In genomic region chr4:56434599-56435000, GRCh38 we compare ENCODE assay signal across 8 cellular contexts. TPM values are rescaled to one million over a fixed set of nuclear protein-coding genes. Genes with fewer than 3 reads are reported as not detected.
DNase-seq lines count a peak whose midpoint lies in the region; ATAC-seq and TF ChIP-seq lines count a peak whose summit lies in the region.

No MANE protein-coding gene starts in this region.

- intact Hi-C loops in Right ventricle myocardium superior (cut with DNase I) = no loop called here
- intact Hi-C loops in left ventricle myocardium superior (cut with micrococcal nuclease) = no loop called here

- peak overlapping the region; percentile 58 for H3K4ac ChIP-seq in mesendoderm (ENCODE audit: low read depth, low read length)

- TF ChIP-seq CTCF in cardiac fibroblast (IDR thresholded peaks at IDR 0.05; ENCODE audit: low read depth, low read length) (no peak), GM10266 (IDR thresholded peaks at IDR 0.05; ENCODE audit: control insufficient read depth, insufficient read depth, low read depth, missing control alignments) (no peak)

- peak; percentile 18 for ATAC-seq in Right ventricle myocardium superior (ENCODE audit: poor library complexity)
- no peak for ATAC-seq in left ventricle myocardium superior
- ATAC-seq in GM18907 (IDR thresholded peaks at IDR 0.05; ENCODE audit: unreplicated experiment) = no peak

- H3K4me1 ChIP-seq in mesendoderm (ENCODE audit: control insufficient read depth, low read depth, low read length) = peaks cover 2% of the 10 kb centered on the region

- H3K56ac ChIP-seq in mesendoderm (ENCODE audit: low read length) = peak overlapping the region; percentile 93

- DNase-seq in Right ventricle myocardium superior = no peak
- DNase-seq in left ventricle myocardium superior = no peak
- DNase-seq in NCI-H526 treated with DMSO at 0.1 percent for 48 hours (lab: John Stamatoyannopoulos, UW) = peak; percentile 70
- peak; percentile 65 to 76 for DNase-seq in cardiac fibroblast (ENCODE audit: low read depth in 2 of 2)
- peak; percentile 82 for DNase-seq in mesendoderm
- DNase-seq in GM10266 (ENCODE audit: extremely low spot score) = no peak
- DNase-seq in HK-2 (ENCODE audit: unreplicated experiment) = no peak

- no peaks in the 10 kb centered on the region for H3K79me1 ChIP-seq in mesendoderm (ENCODE audit: low read length)

- H2BK15ac ChIP-seq in mesendoderm (replicated peaks; ENCODE audit: low read depth) = no peak overlapping the region

- peak overlapping the region; percentile 53 for H3K18ac ChIP-seq in mesendoderm (ENCODE audit: low read length)

- peak overlapping the region; percentile 65 to 85 for H3K4me3 ChIP-seq in cardiac fibroblast (replicated peaks in 1 of 2; ENCODE audit: low read depth in 2 of 2, low read length in 2 of 2)
- H3K4me3 ChIP-seq in mesendoderm (ENCODE audit: low read length) = peak overlapping the region; percentile 77

- H2BK120ac ChIP-seq in mesendoderm (ENCODE audit: low read depth, low read length) = no peak overlapping the region

- H4K5ac ChIP-seq in mesendoderm (ENCODE audit: low read length) = no peak overlapping the region

- H2BK5ac ChIP-seq in mesendoderm (ENCODE audit: low read length) = no peak overlapping the region

- no peak overlapping the region for H3K23ac ChIP-seq in mesendoderm (ENCODE audit: low read length)

- no peak overlapping the region for H2AK5ac ChIP-seq in mesendoderm (ENCODE audit: low read length)

- whole genome bisulfite sequencing in mesendoderm (ENCODE audit: extremely low coverage, insufficient coverage, low lambda C conversion rate) = no CpG with 5 or more reads among the region's 9 CpGs

- H4K8ac ChIP-seq in mesendoderm (ENCODE audit: low read depth, low read length) = no peak overlapping the region

- peaks cover 78% of the 10 kb centered on the region for H3K79me2 ChIP-seq in mesendoderm (ENCODE audit: control insufficient read depth, insufficient read depth, low read length)

- H3K27me3 ChIP-seq in mesendoderm (ENCODE audit: insufficient read depth, low read length, poor library complexity) = no peaks in the 10 kb centered on the region

- H3K36me3 ChIP-seq in mesendoderm (ENCODE audit: control insufficient read depth, insufficient read depth, low read length) = no peaks in the 10 kb centered on the region

- peak overlapping the region; percentile 86 for H3K9ac ChIP-seq in mesendoderm (ENCODE audit: low read length)

- H3K27ac ChIP-seq in mesendoderm (ENCODE audit: low read depth, low read length) = peak overlapping the region; percentile 48

- peak overlapping the region; percentile 32 for H3K4me2 ChIP-seq in mesendoderm (ENCODE audit: low read length)

RNA-seq across cellular contexts. Expression of gene PPAT, which starts 0.8 kb away (rescaled TPM):
- total RNA-seq in Right ventricle myocardium superior (2.3 TPM), left ventricle myocardium superior (5.1 TPM)
- 50.7 TPM for polyA plus RNA-seq in mesendoderm (2013, experiment 1 of 2)
- polyA plus RNA-seq in mesendoderm (2013, experiment 2 of 2) = 51.0 TPM

RNA-seq across cellular contexts. Expression of gene PAICS, which starts 1.5 kb away (rescaled TPM):
- total RNA-seq in Right ventricle myocardium superior = 19.1 TPM
- 20.0 TPM for total RNA-seq in left ventricle myocardium superior
- 439 TPM for polyA plus RNA-seq in mesendoderm (2013, experiment 1 of 2)
- 436 TPM for polyA plus RNA-seq in mesendoderm (2013, experiment 2 of 2)

RNA-seq across cellular contexts. Expression of gene SRP72, which starts 32.8 kb away (rescaled TPM):
- total RNA-seq in Right ventricle myocardium superior (30.5 TPM), left ventricle myocardium superior (40.2 TPM)
- 234 TPM for polyA plus RNA-seq in mesendoderm (2013, experiment 1 of 2)
- polyA plus RNA-seq in mesendoderm (2013, experiment 2 of 2) = 243 TPM

RNA-seq across cellular contexts. Expression of gene AASDH, which starts 47.3 kb away (rescaled TPM):
- total RNA-seq in Right ventricle myocardium superior (5.0 TPM), left ventricle myocardium superior (5.3 TPM)
- polyA plus RNA-seq in mesendoderm (2013, experiment 1 of 2) = 5.0 TPM
- polyA plus RNA-seq in mesendoderm (2013, experiment 2 of 2) = 4.3 TPM

Comparison
In these comparisons a context has a peak if more than half of its experiments do, and no peak if none do; other contexts are left out.
1. DNase-seq: peak in NCI-H526 treated with DMSO at 0.1 percent for 48 hours (single experiment), cardiac fibroblast (2 of 2) and mesendoderm (single experiment); none in Right ventricle myocardium superior (single experiment), left ventricle myocardium superior (single experiment), GM10266 (single experiment) and HK-2 (single experiment).